ENCODE assay signal across 12 cellular contexts in genomic region chr12:28536088-28536487, GRCh38.
DNase-seq lines count a peak whose midpoint lies in the region; ATAC-seq and TF ChIP-seq lines count a peak whose summit lies in the region.
"Had no signal": no experiment of that assay in that cellular context is flagged by ENCODE, and none has a peak within 500 bp of the region (broad histone marks: within the 10 kb centered on the region; RNA-seq: fewer than 3 reads in every experiment).

No MANE protein-coding gene starts in this region.

- DNase-seq in AG09309 (ENCODE audit: low read depth) (peak; percentile 73), HT1080 (ENCODE audit: low read depth) (peak; percentile 18), foreskin melanocyte (peak; percentile 25), NCI-H526 (lab: John Stamatoyannopoulos, UW) (no peak)
- DNase-seq in naive thymus-derived CD8-positive, alpha-beta T cell = no peak
- no peak for DNase-seq in activated naive CD4-positive, alpha-beta T cell (lab: John Stamatoyannopoulos, UW)
- no peak for DNase-seq in stimulated activated CD4-positive, alpha-beta T cell treated with anti-CD3 and anti-CD28 coated beads, Interleukin-4, amount 100 ng/mL, for 24 hours
- DNase-seq: NCI-H2029 treated with DMSO at 0.1 percent for 48 hours had no signal

- peak; percentile 64 for ATAC-seq in activated T-helper 17 cell treated with anti-CD3 and anti-CD28 coated beads, Interleukin-2, amount 50 U/mL, for 72 hours (replicated peaks)
- ATAC-seq in naive thymus-derived CD8-positive, alpha-beta T cell = no peak
- ATAC-seq: esophagus mucosa; stimulated activated memory B cell treated with anti-CD40 and anti-IgM and Interleukin-4, amounts not matched to agents 10 μg/mL and 1 μg/mL and 100 μg/mL, for 72 hours had no signal

- H3K27me3 Mint-ChIP-seq in activated T-helper 17 cell treated with anti-CD3 and anti-CD28 coated beads, Interleukin-2, amount 50 U/mL, for 72 hours = no peaks in the 10 kb centered on the region
- H3K27me3 Mint-ChIP-seq in naive thymus-derived CD8-positive, alpha-beta T cell = no peaks in the 10 kb centered on the region
- H3K27me3 Mint-ChIP-seq: stimulated activated memory B cell treated with anti-CD40 and anti-IgM and Interleukin-4, amounts not matched to agents 10 μg/mL and 1 μg/mL and 100 μg/mL, for 72 hours had no signal

- H3K9me3 Mint-ChIP-seq in activated T-helper 17 cell treated with anti-CD3 and anti-CD28 coated beads, Interleukin-2, amount 50 U/mL, for 72 hours = no peaks in the 10 kb centered on the region
- H3K9me3 Mint-ChIP-seq in naive thymus-derived CD8-positive, alpha-beta T cell = peaks cover 0 to 4% (median 0%) of the 10 kb centered on the region in 9 donors
- H3K9me3 Mint-ChIP-seq: stimulated activated memory B cell treated with anti-CD40 and anti-IgM and Interleukin-4, amounts not matched to agents 10 μg/mL and 1 μg/mL and 100 μg/mL, for 72 hours had no signal

- H3K4me3 Mint-ChIP-seq in activated T-helper 17 cell treated with anti-CD3 and anti-CD28 coated beads, Interleukin-2, amount 50 U/mL, for 72 hours = no peak overlapping the region
- H3K4me3 Mint-ChIP-seq in naive thymus-derived CD8-positive, alpha-beta T cell = no peak overlapping the region
- H3K4me3 Mint-ChIP-seq: stimulated activated memory B cell treated with anti-CD40 and anti-IgM and Interleukin-4, amounts not matched to agents 10 μg/mL and 1 μg/mL and 100 μg/mL, for 72 hours; T-helper 2 cell treated with Interferon-gamma antibody and Interleukin-4, amounts not matched to agents 5 μg/mL and 100 μg/mL, for 36 hours had no signal

- H3K4me3 ChIP-seq in AG09309 (ENCODE audit: control insufficient read depth, low read depth, low read length) = no peak overlapping the region

- peaks cover 7% of the 10 kb centered on the region for H3K36me3 Mint-ChIP-seq in activated T-helper 17 cell treated with anti-CD3 and anti-CD28 coated beads, Interleukin-2, amount 50 U/mL, for 72 hours (ENCODE audit: low read depth)
- peaks cover 6 to 23% (median 10%) of the 10 kb centered on the region in 3 donors for H3K36me3 Mint-ChIP-seq in naive thymus-derived CD8-positive, alpha-beta T cell

- TF ChIP-seq CTCF in AG09309 (IDR thresholded peaks at IDR 0.05; ENCODE audit: control insufficient read depth, insufficient read depth, low read depth, low read length, missing control alignments) = peak; percentile 10

- POLR2A ChIA-PET in naive thymus-derived CD8-positive, alpha-beta T cell (lab: Charles Lee) = no interaction called here

- H3K27ac Mint-ChIP-seq in activated T-helper 17 cell treated with anti-CD3 and anti-CD28 coated beads, Interleukin-2, amount 50 U/mL, for 72 hours = peak overlapping the region; percentile 80
- no peak overlapping the region for H3K27ac Mint-ChIP-seq in naive thymus-derived CD8-positive, alpha-beta T cell
- H3K27ac Mint-ChIP-seq: stimulated activated memory B cell treated with anti-CD40 and anti-IgM and Interleukin-4, amounts not matched to agents 10 μg/mL and 1 μg/mL and 100 μg/mL, for 72 hours; T-helper 2 cell treated with Interferon-gamma antibody and Interleukin-4, amounts not matched to agents 5 μg/mL and 100 μg/mL, for 36 hours had no signal

- H3K4me1 Mint-ChIP-seq in activated T-helper 17 cell treated with anti-CD3 and anti-CD28 coated beads, Interleukin-2, amount 50 U/mL, for 72 hours = no peaks in the 10 kb centered on the region
- H3K4me1 Mint-ChIP-seq in naive thymus-derived CD8-positive, alpha-beta T cell = peaks cover 0 to 6% (median 3%) of the 10 kb centered on the region in 4 donors
- H3K4me1 Mint-ChIP-seq: stimulated activated memory B cell treated with anti-CD40 and anti-IgM and Interleukin-4, amounts not matched to agents 10 μg/mL and 1 μg/mL and 100 μg/mL, for 72 hours had no signal

Comparison
In these comparisons a context has a peak if more than half of its experiments do, and no peak if none do; other contexts are left out.
1. DNase-seq: peak in AG09309 (single experiment), HT1080 (single experiment) and foreskin melanocyte (single experiment); none in NCI-H526 (0 of 2), naive thymus-derived CD8-positive, alpha-beta T cell (0 of 10), activated naive CD4-positive, alpha-beta T cell (0 of 4) and stimulated activated CD4-positive, alpha-beta T cell treated with anti-CD3 and anti-CD28 coated beads, Interleukin-4, amount 100 ng/mL, for 24 hours (single experiment).